ENCODE assay signal across 8 cellular contexts in the genomic region with DNA sequence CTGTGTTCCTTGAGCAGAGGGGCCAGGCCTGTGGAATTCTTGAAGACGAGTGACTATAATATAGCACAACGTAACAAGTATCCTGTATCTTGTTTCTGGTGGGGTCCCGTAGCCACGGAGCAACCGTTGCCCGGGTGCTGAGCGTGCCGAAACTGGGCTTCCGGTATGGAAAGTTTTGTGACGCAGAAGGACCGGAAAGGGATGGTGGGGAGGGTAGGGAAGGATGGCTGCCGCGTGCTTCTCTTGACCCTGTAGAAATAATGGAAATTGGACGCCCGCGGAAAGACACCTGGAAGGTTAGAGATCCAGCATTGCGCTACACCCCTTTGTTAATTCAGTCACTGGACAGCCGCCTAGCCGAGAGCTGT. TPM values are rescaled to one million over a fixed set of nuclear protein-coding genes. Genes with fewer than 3 reads are reported as not detected.
DNase-seq lines count a peak whose midpoint lies in the region; TF ChIP-seq lines count a peak whose summit lies in the region.

No MANE protein-coding gene starts in this region.

- peaks cover 11% of the 10 kb centered on the region for H3K4me1 Mint-ChIP-seq in activated CD4-positive, alpha-beta T cell treated with anti-CD3 and anti-CD28 coated beads, Interleukin-2, amount 10 ng/mL, durations not matched to agents 24 days and 14 days

- H3K9me3 Mint-ChIP-seq in activated CD4-positive, alpha-beta T cell treated with anti-CD3 and anti-CD28 coated beads, Interleukin-2, amount 10 ng/mL, durations not matched to agents 24 days and 14 days: no peaks in the 10 kb centered on the region

- intact Hi-C loops in activated CD4-positive, alpha-beta T cell treated with anti-CD3 and anti-CD28 coated beads, Interleukin-2, amount 10 ng/mL, durations not matched to agents 24 days and 14 days (cut with micrococcal nuclease): loop anchor here (1.0 to 10.0 kb wide), 6 partner anchors 171 to 1439 kb away; a partner anchor contains a TSS

- no peaks in the 10 kb centered on the region for H3K27me3 Mint-ChIP-seq in activated CD4-positive, alpha-beta T cell treated with anti-CD3 and anti-CD28 coated beads, Interleukin-2, amount 10 ng/mL, durations not matched to agents 24 days and 14 days

- peak overlapping the region; percentile 98 for H3K4me3 Mint-ChIP-seq in activated CD4-positive, alpha-beta T cell treated with anti-CD3 and anti-CD28 coated beads, Interleukin-2, amount 10 ng/mL, durations not matched to agents 24 days and 14 days

- in situ Hi-C loops in GM13977 (cut with MboI; ENCODE audit: low pct_unique_long_range_greater_than_20kb, low sequenced_read_pairs, unreplicated experiment): no loop called here

- H3K4me3 ChIP-seq in GM12864 (ENCODE audit: low read depth, low read length): peak overlapping the region; percentile 82

- H3K27ac Mint-ChIP-seq in activated CD4-positive, alpha-beta T cell treated with anti-CD3 and anti-CD28 coated beads, Interleukin-2, amount 10 ng/mL, durations not matched to agents 24 days and 14 days: peak overlapping the region; percentile 100

- TF ChIP-seq CTCF in GM12864 (IDR thresholded peaks at IDR 0.05; ENCODE audit: low read depth, low read length, missing control alignments) (no peak), GM13977 (IDR thresholded peaks at IDR 0.05; ENCODE audit: extremely low read depth, insufficient read depth, missing control alignments) (no peak)

- H3K36me3 Mint-ChIP-seq in activated CD4-positive, alpha-beta T cell treated with anti-CD3 and anti-CD28 coated beads, Interleukin-2, amount 10 ng/mL, durations not matched to agents 24 days and 14 days (ENCODE audit: low read depth): peaks cover 34% of the 10 kb centered on the region

- peak; percentile 57 for DNase-seq in GM12864 (ENCODE audit: low read depth)
- peak; percentile 28 for DNase-seq in HS-5 (ENCODE audit: low read depth)
- DNase-seq in activated CD4-positive, alpha-beta T cell treated with anti-CD3 and anti-CD28 coated beads, Interleukin-2, amount 10 ng/mL, durations not matched to agents 24 days and 14 days: peak; percentile 92
- peak; percentile 63 for DNase-seq in foreskin melanocyte
- DNase-seq in stimulated activated CD4-positive, alpha-beta T cell treated with anti-CD3 and anti-CD28 coated beads, Interleukin-2, amount 100 ng/mL, for 4 hours (ENCODE audit: low read depth): peak; percentile 57
- DNase-seq in NCI-H1417 treated with DMSO at 0.1 percent for 48 hours (lab: John Stamatoyannopoulos, UW): no peak
- DNase-seq in GM13977 (ENCODE audit: low spot score): no peak
- DNase-seq in NCI-H82 treated with DMSO at 0.1 percent for 48 hours (lab: John Stamatoyannopoulos, UW; ENCODE audit: unreplicated experiment): no peak

RNA-seq across cellular contexts. Expression of a gene that starts 0.8 kb away (rescaled TPM):
- total RNA-seq in activated CD4-positive, alpha-beta T cell treated with anti-CD3 and anti-CD28 coated beads, Interleukin-2, amount 10 ng/mL, durations not matched to agents 24 days and 14 days: 115 and 126 TPM in 2 replicates

Comparison
In these comparisons a context has a peak if more than half of its experiments do, and no peak if none do; other contexts are left out.
1. DNase-seq: peak in GM12864 (single experiment), HS-5 (single experiment), activated CD4-positive, alpha-beta T cell treated with anti-CD3 and anti-CD28 coated beads, Interleukin-2, amount 10 ng/mL, durations not matched to agents 24 days and 14 days (single experiment), foreskin melanocyte (single experiment) and stimulated activated CD4-positive, alpha-beta T cell treated with anti-CD3 and anti-CD28 coated beads, Interleukin-2, amount 100 ng/mL, for 4 hours (single experiment); none in NCI-H1417 treated with DMSO at 0.1 percent for 48 hours (single experiment), GM13977 (single experiment) and NCI-H82 treated with DMSO at 0.1 percent for 48 hours (single experiment).